Comparison of ENCODE assay signal across 13 cellular contexts in genomic region chr10:104049497-104050250, GRCh38. TPM values are rescaled to one million over a fixed set of nuclear protein-coding genes. Genes with fewer than 3 reads are reported as not detected.
DNase-seq lines count a peak whose midpoint lies in the region; TF ChIP-seq lines count a peak whose summit lies in the region.
"Had no signal": no experiment of that assay in that cellular context is flagged by ENCODE, and none has a peak within 500 bp of the region (broad histone marks: within the 10 kb centered on the region; RNA-seq: fewer than 3 reads in every experiment).

No MANE protein-coding gene starts in this region.

- no peak overlapping the region for H3K27ac ChIP-seq in breast epithelium
- H3K27ac ChIP-seq in transverse colon = peak overlapping the region; percentile 27 to 68 (median 44)

- H3K9me3 ChIP-seq in breast epithelium (no peaks in the 10 kb centered on the region), adipocyte (ENCODE audit: control insufficient read depth, low read length) (no peaks in the 10 kb centered on the region), transverse colon (no peaks in the 10 kb centered on the region)

- no peak for TF ChIP-seq EP300 in transverse colon (IDR thresholded peaks at IDR 0.05; ENCODE audit: low read depth)

- TF ChIP-seq CTCF in MCF 10A (IDR thresholded peaks at IDR 0.05; ENCODE audit: unreplicated experiment) = no peak
- no peak for TF ChIP-seq CTCF in breast epithelium (IDR thresholded peaks at IDR 0.05)
- no peak for TF ChIP-seq CTCF in transverse colon (IDR thresholded peaks at IDR 0.05)

- no peaks in the 10 kb centered on the region for H3K9me3 Mint-ChIP-seq in MCF 10A (ENCODE audit: unreplicated experiment)
- H3K9me3 Mint-ChIP-seq: activated B cell treated with CpG ODN at 0.5 μM for 24 hours, nephron had no signal

- TF ChIP-seq POLR2A in breast epithelium (IDR thresholded peaks at IDR 0.05) = no peak
- no peak for TF ChIP-seq POLR2A in transverse colon (IDR thresholded peaks at IDR 0.05)

- no peaks in the 10 kb centered on the region for H3K36me3 ChIP-seq in breast epithelium
- H3K36me3 ChIP-seq in adipocyte (ENCODE audit: control insufficient read depth, insufficient read depth, low read length, severe bottlenecking) = no peaks in the 10 kb centered on the region
- H3K36me3 ChIP-seq in transverse colon = no peaks in the 10 kb centered on the region

- CTCF ChIA-PET in MCF 10A (lab: Yijun Ruan, JAX) = interaction anchor here (1.2 kb wide), 1 partner anchor 74 kb away, joined by 4 read pairs; no protein-coding TSS in a partner anchor

- H3K9ac ChIP-seq in adipocyte (ENCODE audit: low read length) = no peak overlapping the region

- H3K27me3 ChIP-seq in breast epithelium (no peaks in the 10 kb centered on the region), adipocyte (replicated peaks; ENCODE audit: control insufficient read depth, insufficient read depth, low read length) (no peaks in the 10 kb centered on the region), transverse colon (no peaks in the 10 kb centered on the region)

- in situ Hi-C loops in transverse colon (cut with MboI; ENCODE audit: low pct_ligation_motif_present in 1 of 4, low pct_unique_long_range_greater_than_20kb in 1 of 4, low sequenced_read_pairs in 3 of 4) = loop anchor here in 1 of 4 donors (25.0 kb wide), 1 partner anchor 163 kb away; no protein-coding TSS in a partner anchor

- DNase-seq in MCF 10A (ENCODE audit: unreplicated experiment) (peak; percentile 79), breast epithelium (ENCODE audit: low spot score in 2 of 2) (no peak), adipocyte (ENCODE audit: low read depth) (peak; percentile 16), glomerular endothelial cell (ENCODE audit: extremely low read depth, low read depth, low spot score) (peak; percentile 47), transverse colon (peak; percentile 22), epidermal melanocyte (ENCODE audit: insufficient read length, low spot score) (no peak), NCI-H2196 treated with DMSO at 0.1 percent for 48 hours (lab: John Stamatoyannopoulos, UW; ENCODE audit: unreplicated experiment) (no peak)
- DNase-seq in activated T-cell treated with anti-CD3 and anti-CD28 coated beads, Interleukin-2, amount 50 U/mL, for 1 hour = no peak
- DNase-seq: activated B cell treated with CpG ODN at 0.5 μM for 24 hours, NCI-H2227 treated with DMSO at 0.1 percent for 48 hours, SHP77 had no signal

- no peaks in the 10 kb centered on the region for H3K4me1 ChIP-seq in breast epithelium
- H3K4me1 ChIP-seq in adipocyte (ENCODE audit: control insufficient read depth, insufficient read depth, low read length) = peaks cover 15% of the 10 kb centered on the region
- H3K4me1 ChIP-seq in transverse colon = peaks cover 0 to 46% (median 23%) of the 10 kb centered on the region in 4 donors

- H3K36me3 Mint-ChIP-seq in MCF 10A (ENCODE audit: insufficient read depth, unreplicated experiment) = peaks cover 95% of the 10 kb centered on the region

- H3K4me3 Mint-ChIP-seq in MCF 10A (ENCODE audit: unreplicated experiment) = no peak overlapping the region
- H3K4me3 Mint-ChIP-seq: activated B cell treated with CpG ODN at 0.5 μM for 24 hours, nephron had no signal

- H3K4me1 Mint-ChIP-seq in MCF 10A (ENCODE audit: insufficient read depth, unreplicated experiment) = peaks cover 27% of the 10 kb centered on the region
- H3K4me1 Mint-ChIP-seq: activated B cell treated with CpG ODN at 0.5 μM for 24 hours had no signal

- no peak overlapping the region for H3K27ac Mint-ChIP-seq in MCF 10A (ENCODE audit: low read depth, unreplicated experiment)
- H3K27ac Mint-ChIP-seq: activated B cell treated with CpG ODN at 0.5 μM for 24 hours, nephron had no signal

- WGBS in transverse colon (ENCODE audit: low coverage in 1 of 2), 2 donors = 51 to 59% methylated on average over 5 to 8 of the region's 8 CpGs

- H3K4me3 ChIP-seq in breast epithelium = no peak overlapping the region
- no peak overlapping the region for H3K4me3 ChIP-seq in adipocyte (ENCODE audit: low read length)
- H3K4me3 ChIP-seq in transverse colon = no peak overlapping the region
- H3K4me3 ChIP-seq: K562 had no signal

- no peaks in the 10 kb centered on the region for H3K27me3 Mint-ChIP-seq in MCF 10A (ENCODE audit: insufficient read depth, unreplicated experiment)

- BruUV-seq in MCF 10A (replicated peaks; lab: Mats Ljungman, UMichigan) = no TSS peak

- POLR2A ChIA-PET in MCF 10A (lab: Yijun Ruan, JAX) = interaction anchor here (0.9 to 1.7 kb wide), 8 partner anchors 8 to 160 kb away, joined by 3 to 9 read pairs (median 5); partner anchors contain the start of genes COL17A1 and SFR1

- intact Hi-C loops in MCF 10A (cut with micrococcal nuclease) (loop anchor here (1.0 to 5.0 kb wide), 3 partner anchors 33 to 303 kb away; partner anchors contain the start of gene CFAP58), breast epithelium (cut with DNase I; ENCODE audit: low total_unique reads) (no loop called here), transverse colon (cut with DNase I; ENCODE audit: low total_unique reads) (no loop called here)

RNA-seq across cellular contexts. Expression of gene COL17A1, which starts 36.0 kb away (rescaled TPM):
- total RNA-seq in MCF 10A (2022) (514 and 563 TPM in 2 replicates), breast epithelium (10 to 100 TPM in 2 of 3 donors, under 1 TPM in 1; 0.16 to 56.1 (median 34.1) TPM), glomerular endothelial cell (0.06 and 1.0 TPM in 2 replicates), transverse colon (100 to 1,000 TPM in 3 of 4 donors, 10 to 100 TPM in 1; 36.0 to 181 (median 173) TPM)
- total RNA-seq: activated B cell treated with CpG ODN at 0.5 μM for 24 hours, K562 had no signal

Comparison
In these comparisons a context has a peak if more than half of its experiments do, and no peak if none do; other contexts are left out.
1. DNase-seq: peak in MCF 10A (single experiment), adipocyte (single experiment), glomerular endothelial cell (single experiment) and transverse colon (single experiment); none in breast epithelium (0 of 2), epidermal melanocyte (single experiment), NCI-H2196 treated with DMSO at 0.1 percent for 48 hours (single experiment) and activated T-cell treated with anti-CD3 and anti-CD28 coated beads, Interleukin-2, amount 50 U/mL, for 1 hour (single experiment).
2. H3K27ac ChIP-seq: peak in transverse colon (4 of 4); none in breast epithelium (0 of 2).